In genomic region chr16:19718624-19718965, GRCh38 we compare ENCODE assay signal across 8 cellular contexts. TPM values are rescaled to one million over a fixed set of nuclear protein-coding genes. Genes with fewer than 3 reads are reported as not detected.
DNase-seq lines count a peak whose midpoint lies in the region; ATAC-seq, FAIRE-seq and TF ChIP-seq lines count a peak whose summit lies in the region.

No MANE protein-coding gene starts in this region.

- H3K9me3 ChIP-seq in H1 (ENCODE audit: insufficient read depth in 2 of 2, low read depth in 1 of 2, low read length in 1 of 2) (no peaks in the 10 kb centered on the region), neuronal stem cell (replicated peaks in 1 of 2; ENCODE audit: control insufficient read depth in 2 of 2, insufficient read depth in 1 of 2, low read depth in 1 of 2, low read length in 2 of 2) (no peaks in the 10 kb centered on the region)

- peaks cover 5% of the 10 kb centered on the region for H3K23me2 ChIP-seq in H1 (ENCODE audit: low read depth, low read length)

- H3K79me2 ChIP-seq in H1 (ENCODE audit: control insufficient read depth in 1 of 2, insufficient read depth in 2 of 2, low read length in 2 of 2): peaks cover 36 to 62% of the 10 kb centered on the region in 2 experiments

- no peak for ATAC-seq in GM21717 (IDR thresholded peaks at IDR 0.05; ENCODE audit: unreplicated experiment)

- H2BK12ac ChIP-seq in H1 (ENCODE audit: low read depth, low read length) (no peak overlapping the region), neuronal stem cell (ENCODE audit: low read length) (no peak overlapping the region)

- H3K4me1 ChIP-seq in H1 (replicated peaks in 1 of 4; ENCODE audit: control insufficient read depth in 3 of 4, insufficient read depth in 4 of 4, low read length in 3 of 4): peaks cover 0 to 13% (median 9%) of the 10 kb centered on the region in 4 experiments; a peak in 5 of 7 replicates
- peaks cover 7 to 10% of the 10 kb centered on the region in 2 donors for H3K4me1 ChIP-seq in neuronal stem cell (ENCODE audit: control insufficient read depth in 2 of 2, insufficient read depth in 1 of 2, low read depth in 1 of 2, low read length in 2 of 2)

- peak overlapping the region; percentile 25 for H2BK15ac ChIP-seq in H1 (ENCODE audit: low read length)
- H2BK15ac ChIP-seq in neuronal stem cell (ENCODE audit: low read length): no peak overlapping the region

- H3K4me3 ChIP-seq in H1 (ENCODE audit: extremely low read depth in 1 of 4, insufficient read depth in 2 of 4, low read depth in 3 of 4, low read length in 4 of 4): peak overlapping the region; percentile 96 to 99 (median 97)
- peak overlapping the region; percentile 96 to 97 for H3K4me3 ChIP-seq in neuronal stem cell (ENCODE audit: low read length in 2 of 2)

- no peak for TF ChIP-seq EP300 in H1 (IDR thresholded peaks at IDR 0.05; ENCODE audit: borderline replicate concordance in 1 of 2, low read depth in 2 of 2, low read length in 2 of 2)

- no peak overlapping the region for H3K56ac ChIP-seq in H1 (replicated peaks; ENCODE audit: insufficient read length, low read depth, low read length)

- no peak overlapping the region for H2BK20ac ChIP-seq in H1 (ENCODE audit: low read length)

- WGBS in H1 (ENCODE audit: extremely low coverage in 1 of 2, insufficient coverage in 1 of 2, insufficient read length in 1 of 2, insufficient replicate concordance in 2 of 2, low coverage in 1 of 2, low lambda C conversion rate in 2 of 2, missing lambda C conversion rate in 1 of 2), 2 experiments: 2% methylated on average over 21 of the region's 21 CpGs; no CpG with 5 or more reads in 1 of the 2 experiments
- no CpG with 5 or more reads among the region's 21 CpGs for WGBS in neuronal stem cell (ENCODE audit: extremely low coverage in 2 of 2, insufficient read length in 2 of 2, insufficient replicate concordance in 1 of 2), 2 donors

- DNase-seq in NCI-H1092 treated with DMSO at 0.1 percent for 48 hours (lab: John Stamatoyannopoulos, UW): peak; percentile 38
- no peak for DNase-seq in NCI-H1092 (lab: John Stamatoyannopoulos, UW)
- peak; percentile 74 for DNase-seq in NCI-H69 (lab: John Stamatoyannopoulos, UW)
- DNase-seq in H1 (ENCODE audit: low read depth in 1 of 2, low spot score in 2 of 2): no peak
- DNase-seq in neuronal stem cell (ENCODE audit: low spot score): no peak
- DNase-seq in GDM1 (lab: John Stamatoyannopoulos, UW): no peak
- no peak for DNase-seq in GOT3 (lab: John Stamatoyannopoulos, UW)

- no peak for TF ChIP-seq POLR2A in H1 (IDR thresholded peaks at IDR 0.05; ENCODE audit: control extremely low read depth in 1 of 2, low read depth in 2 of 2, low read length in 2 of 2)

- H2AK5ac ChIP-seq in H1 (ENCODE audit: low read depth, low read length) (no peak overlapping the region), neuronal stem cell (ENCODE audit: low read depth, low read length) (no peak overlapping the region)

- H2AFZ ChIP-seq in H1 (ENCODE audit: low read length) (peak overlapping the region; percentile 77), neuronal stem cell (ENCODE audit: low read length) (peak overlapping the region; percentile 98)

- POLR2A ChIA-PET in H1 (lab: Charles Lee; ENCODE audit: partially characterized antibody): interaction anchor here (0.5 to 4.2 kb wide), 23 partner anchors 10 to 329 kb away, joined by 3 to 23 read pairs (median 6); partner anchors contain the start of genes GDE1, GPRC5B and VPS35L

- CTCF ChIA-PET in H1 (lab: Charles Lee; ENCODE audit: partially characterized antibody): interaction anchor here (0.8 to 1.8 kb wide), 2 partner anchors 41 to 164 kb away, joined by 3 to 6 read pairs; no protein-coding TSS in a partner anchor

- H3K27me3 ChIP-seq in H1 (replicated peaks in 1 of 4; ENCODE audit: control insufficient read depth in 3 of 4, extremely low read depth in 1 of 4, insufficient read depth in 3 of 4, low read length in 3 of 4) (no peaks in the 10 kb centered on the region), neuronal stem cell (ENCODE audit: control insufficient read depth in 3 of 3, insufficient read depth in 3 of 3, low read depth in 1 of 3, low read length in 3 of 3) (no peaks in the 10 kb centered on the region)

- peak overlapping the region; percentile 56; the same call in 1 of the 2 replicates for H3K18ac ChIP-seq in H1 (ENCODE audit: extremely low read depth, low read length)
- H3K18ac ChIP-seq in neuronal stem cell (ENCODE audit: low read length): peak overlapping the region; percentile 95

- peaks cover 10 to 12% of the 10 kb centered on the region in 2 experiments for H4K20me1 ChIP-seq in H1 (replicated peaks in 1 of 2; ENCODE audit: control insufficient read depth in 1 of 2, insufficient read depth in 2 of 2, low read length in 2 of 2)

- FAIRE-seq in H1 (lab: Jason Lieb, UNC): no peak

- H3K9ac ChIP-seq in H1 (replicated peaks in 1 of 4; ENCODE audit: extremely low read depth in 1 of 4, low read depth in 3 of 4, low read length in 3 of 4) (peak overlapping the region in 3 of 4 experiments; percentile 35 to 56 (median 52); a peak in 4 of 7 replicates), neuronal stem cell (ENCODE audit: low read depth, low read length, poor library complexity) (no peak overlapping the region)

- H3K23ac ChIP-seq in H1 (ENCODE audit: insufficient read length): no peak overlapping the region
- peak overlapping the region; percentile 92 for H3K23ac ChIP-seq in neuronal stem cell (ENCODE audit: low read depth, low read length, poor library complexity)

- H3K4me2 ChIP-seq in H1 (ENCODE audit: insufficient read depth in 1 of 2, low read depth in 2 of 2, low read length in 2 of 2): peak overlapping the region; percentile 87 to 88
- peak overlapping the region; percentile 85 for H3K4me2 ChIP-seq in neuronal stem cell (ENCODE audit: insufficient read depth, low read length, poor library complexity, severe bottlenecking)

- H2BK120ac ChIP-seq in H1 (replicated peaks; ENCODE audit: low read depth, low read length) (peak overlapping the region; percentile 79), neuronal stem cell (ENCODE audit: low read depth, low read length) (peak overlapping the region; percentile 30)

- peaks cover 10 to 19% (median 13%) of the 10 kb centered on the region in 4 experiments; a peak in 7 of 8 replicates for H3K36me3 ChIP-seq in H1 (ENCODE audit: control insufficient read depth in 2 of 4, insufficient read depth in 4 of 4, low read length in 3 of 4)
- H3K36me3 ChIP-seq in neuronal stem cell (replicated peaks in 1 of 2; ENCODE audit: control insufficient read depth in 2 of 2, insufficient read depth in 2 of 2, low read length in 2 of 2): peaks cover 17 to 40% of the 10 kb centered on the region in 2 donors

- H3K14ac ChIP-seq in H1 (ENCODE audit: insufficient read length) (no peak overlapping the region), neuronal stem cell (ENCODE audit: low read length) (no peak overlapping the region)

- peak overlapping the region; percentile 92 for H4K5ac ChIP-seq in H1 (ENCODE audit: insufficient read length, low read depth, low read length)

- no peak overlapping the region for H3K4ac ChIP-seq in H1 (replicated peaks; ENCODE audit: insufficient read length, low read depth, low read length)
- H3K4ac ChIP-seq in neuronal stem cell (ENCODE audit: low read length): no peak overlapping the region

- peak overlapping the region; percentile 41; the same call in 1 of the 2 replicates for H3K27ac ChIP-seq in H1 (ENCODE audit: low read depth, low read length)
- peak overlapping the region; percentile 83 for H3K27ac ChIP-seq in neuronal stem cell (replicated peaks; ENCODE audit: low read length)

- H4K8ac ChIP-seq in H1 (ENCODE audit: extremely low read depth, insufficient read depth, low read length): peak overlapping the region; percentile 58
- no peak overlapping the region for H4K8ac ChIP-seq in neuronal stem cell (ENCODE audit: low read depth, low read length)

- H4K91ac ChIP-seq in H1 (replicated peaks; ENCODE audit: insufficient read length, low read length) (peak overlapping the region; percentile 59), neuronal stem cell (ENCODE audit: low read depth, low read length, poor library complexity) (no peak overlapping the region)

- H3K79me1 ChIP-seq in H1 (ENCODE audit: low read depth, low read length): peaks cover 2% of the 10 kb centered on the region; the same call in 1 of the 2 replicates
- peaks cover 6% of the 10 kb centered on the region for H3K79me1 ChIP-seq in neuronal stem cell (ENCODE audit: low read depth, low read length)

- TF ChIP-seq CTCF in H1 (IDR thresholded peaks at IDR 0.05; ENCODE audit: control extremely low read depth in 1 of 3, insufficient read depth in 1 of 3, low read depth in 1 of 3, low read length in 3 of 3): no peak

- TF ChIP-seq RAD21 in H1 (IDR thresholded peaks at IDR 0.05 in 1 of 2, conservative IDR thresholded peaks at IDR 0.05 in 1 of 2; ENCODE audit: low read depth in 2 of 2, low read length in 2 of 2): no peak

- H2BK5ac ChIP-seq in H1 (ENCODE audit: low read depth, low read length) (peak overlapping the region; percentile 50), neuronal stem cell (ENCODE audit: low read length) (peak overlapping the region; percentile 77)

TF ChIP-seq in H1, 55 proteins besides CTCF, POLR2A, EP300 and RAD21 (continues in another document):
- TF ChIP-seq CEBPB (IDR thresholded peaks at IDR 0.05; ENCODE audit: low read depth, low read length): no peak

RNA-seq across cellular contexts. Expression of gene IQCK, which starts 0.5 kb away (rescaled TPM):
- total RNA-seq in H1 (2021; fragmentation: NEBNext Ultra II Directional; extraction: Animal tissue kit (Norgen Biotek cat#: 25700)): 5.8 and 6.2 TPM in 2 replicates
- 9.3 and 10.4 TPM in 2 replicates for polyA plus RNA-seq in H1 (2011; rRNA removed)
- 7.9 TPM for polyA plus RNA-seq in H1 (2011; cell fraction: cytosol; rRNA removed)
- 4.7 TPM for polyA plus RNA-seq in H1 (2011; cell fraction: nucleus; rRNA removed)
- 4.6 to 7.0 TPM (median 5.2 TPM) in 4 replicates for polyA plus RNA-seq in H1 (2012, experiment 1 of 2)
- 1.3 TPM for polyA plus RNA-seq in H1 (2012, experiment 2 of 2)
- 3.9 TPM for polyA plus RNA-seq in H1 (2013, experiment 1 of 2)
- polyA plus RNA-seq in H1 (2013, experiment 2 of 2): 3.7 TPM
- polyA minus RNA-seq in H1 (2011; rRNA and poly(A)+ RNA removed): 6.1 and 7.3 TPM in 2 replicates
- polyA minus RNA-seq in H1 (2011; cell fraction: cytosol; rRNA and poly(A)+ RNA removed): 2.9 TPM
- 12.8 TPM for polyA minus RNA-seq in H1 (2011; cell fraction: nucleus; rRNA and poly(A)+ RNA removed)
- polyA plus RNA-seq in neuronal stem cell (2013, experiment 1 of 2): 18.9 TPM
- polyA plus RNA-seq in neuronal stem cell (2013, experiment 2 of 2): 19.1 TPM

RNA-seq across cellular contexts. Expression of gene KNOP1, which starts 0.6 kb away (rescaled TPM):
- 80.8 and 87.9 TPM in 2 replicates for total RNA-seq in H1 (2021; fragmentation: NEBNext Ultra II Directional; extraction: Animal tissue kit (Norgen Biotek cat#: 25700))
- 21.3 and 21.6 TPM in 2 replicates for polyA plus RNA-seq in H1 (2011; rRNA removed)
- polyA plus RNA-seq in H1 (2011; cell fraction: cytosol; rRNA removed): 30.6 TPM
- 28.8 TPM for polyA plus RNA-seq in H1 (2011; cell fraction: nucleus; rRNA removed)
- polyA plus RNA-seq in H1 (2012, experiment 1 of 2): 79.8 to 109 TPM (median 84.5 TPM) in 4 replicates
- 58.1 TPM for polyA plus RNA-seq in H1 (2012, experiment 2 of 2)
- polyA plus RNA-seq in H1 (2013, experiment 1 of 2): 166 TPM
- 154 TPM for polyA plus RNA-seq in H1 (2013, experiment 2 of 2)
- 48.1 and 53.1 TPM in 2 replicates for polyA minus RNA-seq in H1 (2011; rRNA and poly(A)+ RNA removed)
- polyA minus RNA-seq in H1 (2011; cell fraction: cytosol; rRNA and poly(A)+ RNA removed): 24.3 TPM
- polyA minus RNA-seq in H1 (2011; cell fraction: nucleus; rRNA and poly(A)+ RNA removed): 57.8 TPM
- polyA plus RNA-seq in neuronal stem cell (2013, experiment 1 of 2): 124 TPM
- 117 TPM for polyA plus RNA-seq in neuronal stem cell (2013, experiment 2 of 2)

Comparison
In these comparisons a context has a peak if more than half of its experiments do, and no peak if none do; other contexts are left out.
1. DNase-seq: peak in NCI-H1092 treated with DMSO at 0.1 percent for 48 hours (single experiment) and NCI-H69 (single experiment); none in NCI-H1092 (single experiment), H1 (0 of 2), neuronal stem cell (single experiment), GDM1 (single experiment) and GOT3 (single experiment).